ENCODE assay signal across 15 cellular contexts in genomic region chr18:77012120-77012519, GRCh38.
"Had no signal": no experiment of that assay in that cellular context is flagged by ENCODE, and none has a peak within 500 bp of the region (broad histone marks: within the 10 kb centered on the region; RNA-seq: fewer than 3 reads in every experiment).

No MANE protein-coding gene starts in this region.

- H3K27me3 Mint-ChIP-seq: activated CD8-positive, alpha-beta memory T cell treated with anti-CD3 and anti-CD28 coated beads, Interleukin-2, amount 10 ng/mL, durations not matched to agents 7 days and 5 days; stimulated activated memory B cell treated with anti-CD40 and anti-IgM and Interleukin-4, amounts not matched to agents 10 μg/mL and 1 μg/mL and 100 μg/mL, for 72 hours had no signal

- DNase-seq: activated CD4-positive, CD25-positive, alpha-beta regulatory T cell treated with anti-CD3 and anti-CD28 coated beads, Interleukin-2, amount 50 U/mL, for 72 hours; activated CD8-positive, alpha-beta memory T cell treated with anti-CD3 and anti-CD28 coated beads, Interleukin-2, amount 10 ng/mL, durations not matched to agents 7 days and 5 days; activated effector memory CD4-positive, alpha-beta T cell treated with anti-CD3 and anti-CD28 coated beads, Interleukin-2, amount 50 U/mL, for 16 hours; activated naive CD4-positive, alpha-beta T cell treated with anti-CD3 and anti-CD28 coated beads, Interleukin-2, amount 50 U/mL, for 16 hours; activated T-cell treated with anti-CD3 and anti-CD28 coated beads, Interleukin-2, amount 50 U/mL, for 1 hour; cerebellar nuclear complex; effector CD8-positive, alpha-beta T cell; esophagus squamous epithelium; stimulated activated CD4-positive, alpha-beta T cell treated with anti-CD3 and anti-CD28 coated beads, Interleukin-4, amount 100 ng/mL, for 24 hours had no signal

- H3K27ac ChIP-seq: esophagus squamous epithelium, hepatocyte, parathyroid adenoma had no signal

- H3K9me3 ChIP-seq: breast epithelium, esophagus squamous epithelium had no signal

- H3K9me3 Mint-ChIP-seq: stimulated activated memory B cell treated with anti-CD40 and anti-IgM and Interleukin-4, amounts not matched to agents 10 μg/mL and 1 μg/mL and 100 μg/mL, for 72 hours had no signal

- ATAC-seq: activated CD8-positive, alpha-beta memory T cell treated with anti-CD3 and anti-CD28 coated beads, Interleukin-2, amount 10 ng/mL, durations not matched to agents 7 days and 5 days; left lobe of liver; sciatic nerve; stimulated activated memory B cell treated with anti-CD40 and anti-IgM and Interleukin-4, amounts not matched to agents 10 μg/mL and 1 μg/mL and 100 μg/mL, for 72 hours had no signal

- H3K36me3 ChIP-seq: breast epithelium had no signal

- H3K4me3 Mint-ChIP-seq: activated CD8-positive, alpha-beta memory T cell treated with anti-CD3 and anti-CD28 coated beads, Interleukin-2, amount 10 ng/mL, durations not matched to agents 7 days and 5 days; stimulated activated memory B cell treated with anti-CD40 and anti-IgM and Interleukin-4, amounts not matched to agents 10 μg/mL and 1 μg/mL and 100 μg/mL, for 72 hours had no signal

- H3K27me3 ChIP-seq: breast epithelium, esophagus squamous epithelium, hepatocyte had no signal

- H3K4me3 ChIP-seq: breast epithelium, esophagus squamous epithelium, hepatocyte had no signal

- H3K27ac Mint-ChIP-seq: activated CD8-positive, alpha-beta memory T cell treated with anti-CD3 and anti-CD28 coated beads, Interleukin-2, amount 10 ng/mL, durations not matched to agents 7 days and 5 days; stimulated activated memory B cell treated with anti-CD40 and anti-IgM and Interleukin-4, amounts not matched to agents 10 μg/mL and 1 μg/mL and 100 μg/mL, for 72 hours had no signal
